Comparison of ENCODE assay signal across 8 cellular contexts in the genomic region with DNA sequence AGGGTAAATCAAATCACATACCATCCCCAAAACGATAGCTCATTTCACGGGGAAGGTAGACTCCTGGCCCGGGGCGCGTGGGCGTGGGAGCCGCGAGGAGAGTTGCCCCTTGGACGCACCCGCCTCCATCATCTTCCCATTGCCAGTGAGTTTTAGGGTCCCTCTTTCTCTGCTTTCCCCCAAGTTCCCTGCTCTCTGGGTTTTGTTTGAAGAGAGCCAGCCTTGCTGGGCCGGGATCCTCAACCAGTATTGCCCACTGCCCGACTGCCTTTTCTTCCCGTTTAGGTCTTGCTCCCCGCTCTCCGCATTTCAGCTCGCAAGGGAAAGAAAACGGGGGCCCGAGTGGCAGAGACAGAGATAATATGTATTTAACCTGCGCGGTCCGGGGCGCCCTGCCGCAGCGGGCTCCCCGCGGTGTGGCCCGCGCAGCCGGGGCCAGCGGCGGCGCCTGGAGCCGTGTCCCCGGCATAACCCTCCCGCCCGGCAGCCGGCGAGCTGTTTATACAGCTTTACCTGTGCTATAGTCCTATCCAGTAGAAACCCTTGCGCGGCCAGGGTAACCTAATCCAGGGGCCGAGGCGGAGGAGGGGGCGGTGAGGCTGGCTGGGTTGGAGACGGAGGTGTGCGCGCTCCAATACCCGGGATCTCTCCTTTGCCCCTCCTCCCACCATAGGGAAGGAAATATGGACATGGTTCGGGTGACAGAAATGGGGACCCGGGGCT. TPM values are rescaled to one million over a fixed set of nuclear protein-coding genes. Genes with fewer than 3 reads are reported as not detected.
DNase-seq lines count a peak whose midpoint lies in the region; ATAC-seq and TF ChIP-seq lines count a peak whose summit lies in the region.

No MANE protein-coding gene starts in this region.

- H3K27me3 ChIP-seq in BLaER1 (peaks cover 100% of the 10 kb centered on the region), HUES48 (ENCODE audit: control insufficient read depth, insufficient read depth, low read length) (peaks cover 99% of the 10 kb centered on the region), breast epithelium (peaks cover 0 to 68% of the 10 kb centered on the region in 2 donors)

- no peak for TF ChIP-seq CTCF in breast epithelium (IDR thresholded peaks at IDR 0.05)
- TF ChIP-seq CTCF in osteocyte (IDR thresholded peaks at IDR 0.05), result no peak

- H3K27me3 Mint-ChIP-seq in naive thymus-derived CD8-positive, alpha-beta T cell, result peaks cover 33 to 69% (median 59%) of the 10 kb centered on the region in 5 donors
- H3K27me3 Mint-ChIP-seq in osteocyte (ENCODE audit: unreplicated experiment), result peaks cover 78% of the 10 kb centered on the region

- no peaks in the 10 kb centered on the region for H3K36me3 ChIP-seq in BLaER1
- H3K36me3 ChIP-seq in HUES48 (ENCODE audit: control insufficient read depth, insufficient read depth, low read length), result no peaks in the 10 kb centered on the region
- no peaks in the 10 kb centered on the region for H3K36me3 ChIP-seq in breast epithelium

- no peak for ATAC-seq in naive thymus-derived CD8-positive, alpha-beta T cell
- no peak for ATAC-seq in HG03159 (IDR thresholded peaks at IDR 0.05; ENCODE audit: unreplicated experiment)

- peak overlapping the region; percentile 2 to 93 (median 66) for H3K4me3 Mint-ChIP-seq in naive thymus-derived CD8-positive, alpha-beta T cell
- H3K4me3 Mint-ChIP-seq in osteocyte (ENCODE audit: unreplicated experiment), result no peak overlapping the region

- peaks cover 93% of the 10 kb centered on the region for H4K20me1 ChIP-seq in BLaER1

- no peak for TF ChIP-seq POLR2A in breast epithelium (IDR thresholded peaks at IDR 0.05)

- H3K9me3 ChIP-seq in BLaER1 (no peaks in the 10 kb centered on the region), HUES48 (ENCODE audit: control insufficient read depth, insufficient read depth, low read length) (no peaks in the 10 kb centered on the region), breast epithelium (no peaks in the 10 kb centered on the region)

- H3K4me3 ChIP-seq in BLaER1 (peak overlapping the region; percentile 48), HUES48 (ENCODE audit: low read depth, low read length) (peak overlapping the region; percentile 56), breast epithelium (peak overlapping the region; percentile 20 to 87 (median 72))

- peaks cover 0 to 2% (median 0%) of the 10 kb centered on the region in 9 donors for H3K9me3 Mint-ChIP-seq in naive thymus-derived CD8-positive, alpha-beta T cell
- H3K9me3 Mint-ChIP-seq in osteocyte (ENCODE audit: unreplicated experiment), result no peaks in the 10 kb centered on the region

- H3K9ac ChIP-seq in BLaER1 (no peak overlapping the region), HUES48 (ENCODE audit: low read depth, low read length) (no peak overlapping the region)

- POLR2A ChIA-PET in naive thymus-derived CD8-positive, alpha-beta T cell (lab: Charles Lee), result interaction anchor here (0.9 to 3.8 kb wide), 3 partner anchors 11 to 391 kb away, joined by 3 to 20 read pairs (median 3); no protein-coding TSS in a partner anchor

- H3K4me1 ChIP-seq in BLaER1, result peaks cover 33% of the 10 kb centered on the region
- peaks cover 59% of the 10 kb centered on the region for H3K4me1 ChIP-seq in HUES48 (ENCODE audit: control insufficient read depth, insufficient read depth, low read length)
- no peaks in the 10 kb centered on the region for H3K4me1 ChIP-seq in breast epithelium

- DNase-seq in breast epithelium (ENCODE audit: low spot score in 2 of 2), result no peak
- peak in 2 of 10 donors; percentile 25 to 30 for DNase-seq in naive thymus-derived CD8-positive, alpha-beta T cell
- no peak for DNase-seq in osteocyte (ENCODE audit: extremely low spot score, unreplicated experiment)
- DNase-seq in COR-L47 (lab: John Stamatoyannopoulos, UW), result no peak
- DNase-seq in SHP77 treated with DMSO at 0.1 percent for 48 hours (lab: John Stamatoyannopoulos, UW), result no peak

- no peak overlapping the region for H3K27ac ChIP-seq in BLaER1
- peak overlapping the region; percentile 76 for H3K27ac ChIP-seq in HUES48 (ENCODE audit: low read depth, low read length)
- peak overlapping the region; percentile 91 to 96 for H3K27ac ChIP-seq in breast epithelium

- H3K36me3 Mint-ChIP-seq in naive thymus-derived CD8-positive, alpha-beta T cell, result peaks cover 0 to 7% (median 0%) of the 10 kb centered on the region in 3 donors
- H3K36me3 Mint-ChIP-seq in osteocyte (ENCODE audit: unreplicated experiment), result peaks cover under 1% of the 10 kb centered on the region

- H3K27ac Mint-ChIP-seq in naive thymus-derived CD8-positive, alpha-beta T cell, result peak overlapping the region in 2 of 10 donors; percentile 53 to 57
- H3K27ac Mint-ChIP-seq in osteocyte (ENCODE audit: unreplicated experiment), result no peak overlapping the region

- intact Hi-C loops in breast epithelium (cut with DNase I; ENCODE audit: low total_unique reads), result no loop called here

- peak overlapping the region; percentile 70 for H3K4me2 ChIP-seq in BLaER1

- H3K4me1 Mint-ChIP-seq in naive thymus-derived CD8-positive, alpha-beta T cell, result peaks cover 31 to 85% (median 62%) of the 10 kb centered on the region in 4 donors
- H3K4me1 Mint-ChIP-seq in osteocyte (ENCODE audit: unreplicated experiment), result peaks cover 37% of the 10 kb centered on the region

RNA-seq across cellular contexts. Expression of gene GATA3, which starts 5.2 kb away (rescaled TPM):
- total RNA-seq in breast epithelium (10 to 100 TPM in 2 of 3 donors, under 1 TPM in 1; 0.48 to 36.4 (median 28.2) TPM), osteocyte (not detected in 2 replicates)
- total RNA-seq in naive thymus-derived CD8-positive, alpha-beta T cell, result 10 to 100 TPM; 23.5 to 23.9 TPM
- polyA plus RNA-seq in naive thymus-derived CD8-positive, alpha-beta T cell, result 10 to 100 TPM; 20.5 to 27.7 (median 23.9) TPM
